In genomic region chr22:19175026-19175601, GRCh38 we compare ENCODE assay signal across 1 cellular context.
TF ChIP-seq lines count a peak whose summit lies in the region.

No MANE protein-coding gene starts in this region.

TF ChIP-seq in GM23338, 12 proteins besides CTCF, POLR2A, EP300 and RAD21 (continued from another document):
- no peak for TF ChIP-seq REST (IDR thresholded peaks at IDR 0.05; ENCODE audit: unreplicated experiment)
- TF ChIP-seq ZNF114 (CRISPR knock-in tag; IDR thresholded peaks at IDR 0.05) = no peak
- no peak for TF ChIP-seq ZNF462 (CRISPR knock-in tag; IDR thresholded peaks at IDR 0.05)
TF ChIP-seq in GM23338: peak in this region for 0.
